Comparison of ENCODE assay signal across 8 cellular contexts in genomic region chr20:16729565-16730460, GRCh38. TPM values are rescaled to one million over a fixed set of nuclear protein-coding genes. Genes with fewer than 3 reads are reported as not detected.
DNase-seq lines count a peak whose midpoint lies in the region; ATAC-seq and TF ChIP-seq lines count a peak whose summit lies in the region.

SNRPB2 (plus strand) TSS chr20:16730026; CDS start chr20:16731703, 1,677 bp downstream.

- peak; percentile 99 for ATAC-seq in GM21528 (IDR thresholded peaks at IDR 0.05; ENCODE audit: low FRiP score, unreplicated experiment)
- peak; percentile 99 for ATAC-seq in IMR-90 (ENCODE audit: low read depth)
- ATAC-seq in mucosa of descending colon = peak; percentile 100

- no peak for TF ChIP-seq RAD21 in IMR-90 (IDR thresholded peaks at IDR 0.05; ENCODE audit: low read length)

- peak within 1 kb of the TSS; percentile 71 for H3K18ac ChIP-seq in IMR-90 (ENCODE audit: low read depth, low read length)

- DNase-seq in DMS 273 (lab: John Stamatoyannopoulos, UW; ENCODE audit: unreplicated experiment) (peak; percentile 98), IMR-90 (peak; percentile 95), OCI-M1 (lab: John Stamatoyannopoulos, UW) (peak; percentile 95), activated T-cell treated with anti-CD3 and anti-CD28 coated beads for 4 hours (peak; percentile 82), epithelial cell of prostate (ENCODE audit: low read depth, low spot score) (peak; percentile 66), mucosa of descending colon (peak; percentile 93 to 97 (median 95))
- DNase-seq in stimulated activated CD8-positive, alpha-beta memory T cell treated with anti-CD3 and anti-CD28 coated beads, Interleukin-4, amount 100 ng/mL, for 24 hours (ENCODE audit: low read depth) = peak; percentile 84

- peak within 1 kb of the TSS; percentile 74 for H4K91ac ChIP-seq in IMR-90 (ENCODE audit: insufficient read depth, low read depth, low read length)

- H3K27ac ChIP-seq in IMR-90 (ENCODE audit: insufficient read depth, low read length) (peak within 1 kb of the TSS; percentile 92), epithelial cell of prostate (peak within 1 kb of the TSS; percentile 62)

- peak within 1 kb of the TSS; percentile 97 for H3K9ac ChIP-seq in IMR-90 (ENCODE audit: low read depth, low read length)

- H4K20me1 ChIP-seq in IMR-90 (ENCODE audit: insufficient read depth, low read length) = 0 out of 2 replicates have a peak, but pooled peaks cover 4% of the 10 kb centered on the region

- H2BK120ac ChIP-seq in IMR-90 (ENCODE audit: low read depth, low read length) = peak within 1 kb of the TSS; percentile 75

- H4K5ac ChIP-seq in IMR-90 (ENCODE audit: low read depth, low read length) = peak within 1 kb of the TSS; percentile 98

- peaks cover 9 to 24% of the 10 kb centered on the region in 2 experiments; a peak in 3 of 4 replicates for H3K79me1 ChIP-seq in IMR-90 (ENCODE audit: low read depth in 1 of 2, low read length in 2 of 2)

- peak within 1 kb of the TSS; percentile 78 for H3K23ac ChIP-seq in IMR-90 (ENCODE audit: low read depth, low read length)

- H3K56ac ChIP-seq in IMR-90 (ENCODE audit: extremely low read depth, insufficient read depth, low read length) = peak within 1 kb of the TSS; percentile 83; the same call in 1 of the 2 replicates

- no peaks in the 10 kb centered on the region for H3K27me3 ChIP-seq in IMR-90 (ENCODE audit: control insufficient read depth, insufficient read depth, low read length)

- peak within 1 kb of the TSS; percentile 96 for H3K4ac ChIP-seq in IMR-90 (ENCODE audit: low read depth, low read length)

- no peaks in the 10 kb centered on the region for H3K9me1 ChIP-seq in IMR-90 (ENCODE audit: insufficient read depth, low read length)

- dilution Hi-C loops in IMR-90 (cut with HindIII; ENCODE audit: low sequenced_read_pairs, unreplicated experiment) = no loop called here

- POLR2A ChIA-PET in IMR-90 (lab: Charles Lee; ENCODE audit: unreplicated experiment) = no interaction called here

- in situ Hi-C loops in IMR-90 (cut with MboI; ENCODE audit: low sequenced_read_pairs) = loop anchor here (10.0 kb wide), 1 partner anchor 215 kb away; no protein-coding TSS in a partner anchor

- BruUV-seq in IMR-90 (replicated peaks; lab: Mats Ljungman, UMichigan) = TSS peak; percentile 80

- H3K4me3 ChIP-seq in IMR-90 (ENCODE audit: insufficient read depth, low read depth, low read length) (peak within 1 kb of the TSS; percentile 89), mucosa of descending colon (peak within 1 kb of the TSS; percentile 83)

- no peak within 1 kb of the TSS for H2BK15ac ChIP-seq in IMR-90 (ENCODE audit: low read depth, low read length)

- peak within 1 kb of the TSS; percentile 87 for H2BK5ac ChIP-seq in IMR-90 (ENCODE audit: low read depth, low read length, poor library complexity, severe bottlenecking)

- CTCF ChIA-PET in IMR-90 (lab: Yijun Ruan, JAX) = no interaction called here

- peak within 1 kb of the TSS; percentile 92 for H3K4me2 ChIP-seq in IMR-90 (ENCODE audit: low read depth, low read length)

- no peak within 1 kb of the TSS for H2BK20ac ChIP-seq in IMR-90 (ENCODE audit: low read depth, low read length)

- H3K9me3 ChIP-seq in IMR-90 (ENCODE audit: control insufficient read depth, insufficient read depth, low read length) (no peaks in the 10 kb centered on the region), mucosa of descending colon (no peaks in the 10 kb centered on the region)

- TF ChIP-seq CTCF in IMR-90 (conservative IDR thresholded peaks at IDR 0.05; ENCODE audit: low read depth, low read length) (no peak), mucosa of descending colon (IDR thresholded peaks at IDR 0.05) (no peak)

- TF ChIP-seq POLR2A in IMR-90 (IDR thresholded peaks at IDR 0.05; ENCODE audit: low read depth, low read length) = peak; percentile 94

- H2AK5ac ChIP-seq in IMR-90 (ENCODE audit: low read depth, low read length) = peak within 1 kb of the TSS; percentile 61

- H3K36me3 ChIP-seq in IMR-90 (ENCODE audit: control insufficient read depth, insufficient read depth, low read length) = peaks cover 6% of the 10 kb centered on the region
- no peaks in the 10 kb centered on the region for H3K36me3 ChIP-seq in mucosa of descending colon (ENCODE audit: low read depth)

- peak within 1 kb of the TSS; percentile 98 to 99 for H4K8ac ChIP-seq in IMR-90 (ENCODE audit: low read depth in 2 of 2, low read length in 2 of 2)

- H2AK9ac ChIP-seq in IMR-90 (replicated peaks; ENCODE audit: low read depth, low read length, poor library complexity) = peak within 1 kb of the TSS; percentile 96

- H3K4me1 ChIP-seq in IMR-90 (ENCODE audit: control insufficient read depth, insufficient read depth, low read length) (no peaks in the 10 kb centered on the region; the same call in 1 of the 2 replicates), mucosa of descending colon (ENCODE audit: low read depth) (peaks cover 7% of the 10 kb centered on the region)

- WGBS in IMR-90 (ENCODE audit: extremely low coverage in 2 of 2, insufficient read length in 1 of 2), 2 experiments = 8% methylated on average over 16 of the region's 57 CpGs; no CpG with 5 or more reads in 1 of the 2 experiments

- intact Hi-C loops in IMR-90 (cut with micrococcal nuclease) (loop anchor here (10.0 kb wide), 2 partner anchors 155 to 215 kb away; partner anchors contain the start of gene KIF16B), mucosa of descending colon (cut with DNase I, micrococcal nuclease) (no loop called here)

- peak within 1 kb of the TSS; percentile 99 for H2AFZ ChIP-seq in IMR-90 (replicated peaks; ENCODE audit: low read length, poor library complexity)

- H3K14ac ChIP-seq in IMR-90 (replicated peaks; ENCODE audit: low read depth, low read length) = peak within 1 kb of the TSS; percentile 99

TF ChIP-seq in IMR-90, 13 proteins besides CTCF, POLR2A, EP300 and RAD21:
- TF ChIP-seq MAZ (IDR thresholded peaks at IDR 0.05; ENCODE audit: borderline replicate concordance, low read depth, low read length) = peak; percentile 32; the same call in 1 of the 2 replicates
- TF ChIP-seq CHD1 (IDR thresholded peaks at IDR 0.05; ENCODE audit: low read depth, low read length) = no peak
- TF ChIP-seq RFX5 (IDR thresholded peaks at IDR 0.05; ENCODE audit: low read depth, low read length) = no peak
- TF ChIP-seq MXI1 (IDR thresholded peaks at IDR 0.05; ENCODE audit: borderline replicate concordance, low read depth, low read length) = no peak
- no peak for TF ChIP-seq RCOR1 (IDR thresholded peaks at IDR 0.05; ENCODE audit: insufficient replicate concordance, low read length)
- no peak for TF ChIP-seq USF2 (IDR thresholded peaks at IDR 0.05; ENCODE audit: low read depth, low read length)
- no peak for TF ChIP-seq MAFK (IDR thresholded peaks at IDR 0.05; ENCODE audit: low read depth, low read length)
- peak; percentile 32; the same call in 1 of the 2 replicates for TF ChIP-seq BHLHE40 (IDR thresholded peaks at IDR 0.05; ENCODE audit: low read depth, low read length)
- peak; percentile 96 for TF ChIP-seq ELK1 (IDR thresholded peaks at IDR 0.05; ENCODE audit: borderline replicate concordance, low read depth, low read length)
- no peak for TF ChIP-seq SMC3 (IDR thresholded peaks at IDR 0.05; ENCODE audit: low read depth, low read length)
- no peak for TF ChIP-seq CEBPB (IDR thresholded peaks at IDR 0.05; ENCODE audit: low read depth, low read length)
- no peak for TF ChIP-seq NFE2L2 (IDR thresholded peaks at IDR 0.05; ENCODE audit: low read depth, low read length)
- TF ChIP-seq FOS (IDR thresholded peaks at IDR 0.05; ENCODE audit: low read depth, low read length) = 0 out of 2 replicates have a peak, but pooled peaks have one; percentile 21
TF ChIP-seq in IMR-90: peak in this region for 4.

RNA-seq across cellular contexts. Expression of gene SNRPB2, which starts in this region (rescaled TPM):
- 27.1 and 69.2 TPM in 2 replicates for total RNA-seq in IMR-90 (2012; rRNA removed)
- 61.4 and 65.6 TPM in 2 replicates for polyA plus RNA-seq in IMR-90 (2012; rRNA removed)
- polyA plus RNA-seq in IMR-90 (2012; cell fraction: cytosol; rRNA removed) = 5.4 and 8.9 TPM in 2 replicates
- 1.3 and 16.6 TPM in 2 replicates for polyA plus RNA-seq in IMR-90 (2012; cell fraction: nucleus; rRNA removed; ENCODE audit: low replicate concordance)
- 10 to 100 TPM; 25.7 to 42.1 (median 36.2) TPM for total RNA-seq in mucosa of descending colon

Comparison
In these comparisons a context has a peak if more than half of its experiments do, and no peak if none do; other contexts are left out.
1. Peak in every context shown above with its lines: DNase-seq, ATAC-seq, H3K4me3 ChIP-seq and H3K27ac ChIP-seq.